In genomic region chr2:65432227-65433190, GRCh38 we compare ENCODE assay signal across 1 cellular context.
A peak's percentile ranks its signal among the peaks of the same experiment; 100 is the strongest.
TF ChIP-seq lines count a peak whose summit lies in the region.

Gene SPRED2, minus strand, starts transcription at chr2:65432599. Its CDS starts 612 bp downstream, at chr2:65431987.

TF ChIP-seq in K562, 482 proteins besides CTCF, POLR2A, EP300 and RAD21 (continued from another document and continues in another):
- no peak for TF ChIP-seq ZNF609 (CRISPR knock-in tag; IDR thresholded peaks at IDR 0.05; ENCODE audit: borderline replicate concordance)
- TF ChIP-seq CTCFL (IDR thresholded peaks at IDR 0.05; ENCODE audit: borderline replicate concordance, insufficient read depth, low read depth, low read length, poor library complexity, severe bottlenecking): peak; percentile 14
- peak; percentile 99 for TF ChIP-seq ATF7 (IDR thresholded peaks at IDR 0.05)
- no peak for TF ChIP-seq SMAD2 (IDR thresholded peaks at IDR 0.05; ENCODE audit: low read depth, low read length)
- no peak for TF ChIP-seq REST (CRISPR knock-in tag; IDR thresholded peaks at IDR 0.05; ENCODE audit: low read depth)
- peak; percentile 95 for TF ChIP-seq XRCC5 (IDR thresholded peaks at IDR 0.05; ENCODE audit: low read depth, low read length)
- TF ChIP-seq MYNN (IDR thresholded peaks at IDR 0.05): no peak
- no peak for TF ChIP-seq MYNN (CRISPR knock-in tag; IDR thresholded peaks at IDR 0.05)
- peak; percentile 11; the same call in 1 of the 2 replicates for TF ChIP-seq CEBPG (CRISPR knock-in tag; IDR thresholded peaks at IDR 0.05)
- TF ChIP-seq CEBPG (tag; conservative IDR thresholded peaks at IDR 0.05 in 1 of 2, IDR thresholded peaks at IDR 0.05 in 1 of 2): no peak
- peak; percentile 27; the same call in 1 of the 2 replicates for TF ChIP-seq ZNF431 (CRISPR knock-in tag; IDR thresholded peaks at IDR 0.05)
- no peak for TF ChIP-seq ZNF512 (tag; IDR thresholded peaks at IDR 0.05)
- TF ChIP-seq THRB (CRISPR knock-in tag; conservative IDR thresholded peaks at IDR 0.05): 0 out of 2 replicates have a peak, but pooled peaks have one; percentile 20
- TF ChIP-seq POLR3A (IDR thresholded peaks at IDR 0.05; ENCODE audit: borderline replicate concordance, extremely low read depth, insufficient read depth, insufficient read length): no peak
- no peak for TF ChIP-seq HBP1 (CRISPR knock-in tag; IDR thresholded peaks at IDR 0.05)
- peak; percentile 81 for TF ChIP-seq TAF9B (IDR thresholded peaks at IDR 0.05; ENCODE audit: partially characterized antibody)
- no peak for TF ChIP-seq HNRNPUL1 (IDR thresholded peaks at IDR 0.05; ENCODE audit: low read length)
- TF ChIP-seq PHF20 (IDR thresholded peaks at IDR 0.05; ENCODE audit: partially characterized antibody): no peak
- peak; percentile 88 for TF ChIP-seq TBP (optimal IDR thresholded peaks at IDR 0.05; ENCODE audit: low read depth, low read length)
- TF ChIP-seq PHF21A (IDR thresholded peaks at IDR 0.05; ENCODE audit: borderline replicate concordance, low read depth): peak; percentile 90
- peak; percentile 86 for TF ChIP-seq MYC (IDR thresholded peaks at IDR 0.05; ENCODE audit: low read depth, low read length)
- TF ChIP-seq MYC (CRISPR knock-in tag; IDR thresholded peaks at IDR 0.05; ENCODE audit: borderline replicate concordance, low read depth): no peak
- no peak for TF ChIP-seq YBX1 (IDR thresholded peaks at IDR 0.05)
- no peak for TF ChIP-seq RBM22 (IDR thresholded peaks at IDR 0.05; ENCODE audit: low read depth, low read length, poor library complexity, severe bottlenecking)
- TF ChIP-seq IRF1 (CRISPR knock-in tag; IDR thresholded peaks at IDR 0.05; ENCODE audit: borderline replicate concordance): no peak
- TF ChIP-seq CBFB (CRISPR knock-in tag; IDR thresholded peaks at IDR 0.05): no peak
- no peak for TF ChIP-seq CAMTA2 (CRISPR knock-in tag; conservative IDR thresholded peaks at IDR 0.05)
- no peak for TF ChIP-seq MAFG (tag; conservative IDR thresholded peaks at IDR 0.05)
- 0 out of 2 replicates have a peak, but pooled peaks have one; percentile 34 for TF ChIP-seq MIER1 (IDR thresholded peaks at IDR 0.05; ENCODE audit: low read depth)
- no peak for TF ChIP-seq E2F5 (CRISPR knock-in tag; IDR thresholded peaks at IDR 0.05)
- peak; percentile 94 for TF ChIP-seq JUND (IDR thresholded peaks at IDR 0.05; ENCODE audit: borderline replicate concordance, low read depth, low read length)
- peak; percentile 87; the same call in 1 of the 3 replicates for TF ChIP-seq JUND (tag; IDR thresholded peaks at IDR 0.05; ENCODE audit: borderline replicate concordance, low read depth, low read length)
- peak; percentile 90 for TF ChIP-seq SP1 (CRISPR knock-in tag; IDR thresholded peaks at IDR 0.05)
- TF ChIP-seq PHB (CRISPR knock-in tag; IDR thresholded peaks at IDR 0.05): no peak
- TF ChIP-seq ZNF121 (CRISPR knock-in tag; conservative IDR thresholded peaks at IDR 0.05): no peak
- TF ChIP-seq DLX4 (CRISPR knock-in tag; IDR thresholded peaks at IDR 0.05): no peak
- TF ChIP-seq NR1H2 (CRISPR knock-in tag; IDR thresholded peaks at IDR 0.05): no peak
- TF ChIP-seq TAL1 (IDR thresholded peaks at IDR 0.05): peak; percentile 19; the same call in 1 of the 2 replicates
- TF ChIP-seq FOXP1 (CRISPR knock-in tag; IDR thresholded peaks at IDR 0.05): 0 out of 2 replicates have a peak, but pooled peaks have one; percentile 48
- TF ChIP-seq ZNF3 (CRISPR knock-in tag; IDR thresholded peaks at IDR 0.05): no peak
- no peak for TF ChIP-seq CBX8 (IDR thresholded peaks at IDR 0.05; ENCODE audit: borderline replicate concordance, extremely low read depth, low read depth, low read length, poor library complexity, severe bottlenecking)
- no peak for TF ChIP-seq KAT7 (CRISPR knock-in tag; IDR thresholded peaks at IDR 0.05; ENCODE audit: borderline replicate concordance)
- no peak for TF ChIP-seq SMARCA5 (IDR thresholded peaks at IDR 0.05)
- TF ChIP-seq NR0B1 (IDR thresholded peaks at IDR 0.05; ENCODE audit: partially characterized antibody): no peak
- TF ChIP-seq RFX1 (IDR thresholded peaks at IDR 0.05): no peak
- no peak for TF ChIP-seq ZC3H11A (IDR thresholded peaks at IDR 0.05; ENCODE audit: low read depth, low read length)
